ENCODE assay signal across 8 cellular contexts in genomic region chr5:58677650-58678049, GRCh38.
"Had no signal": no experiment of that assay in that cellular context is flagged by ENCODE, and none has a peak within 500 bp of the region (broad histone marks: within the 10 kb centered on the region; RNA-seq: fewer than 3 reads in every experiment).

No MANE protein-coding gene starts in this region.

- DNase-seq: GM23248, GOT3, H7, IMR-90, KG1 had no signal

- H3K4me3 ChIP-seq: GM23248, HAP-1, K562 had no signal

- H3K9me3 ChIP-seq: HAP-1 had no signal

- H3K27ac ChIP-seq: GM23248 had no signal

- H3K36me3 ChIP-seq: HAP-1 had no signal

- ATAC-seq: HCT116, K562 had no signal

- H3K4me1 ChIP-seq: HAP-1 had no signal
